28 cellular contexts compared by ENCODE assay signal in the genomic region with DNA sequence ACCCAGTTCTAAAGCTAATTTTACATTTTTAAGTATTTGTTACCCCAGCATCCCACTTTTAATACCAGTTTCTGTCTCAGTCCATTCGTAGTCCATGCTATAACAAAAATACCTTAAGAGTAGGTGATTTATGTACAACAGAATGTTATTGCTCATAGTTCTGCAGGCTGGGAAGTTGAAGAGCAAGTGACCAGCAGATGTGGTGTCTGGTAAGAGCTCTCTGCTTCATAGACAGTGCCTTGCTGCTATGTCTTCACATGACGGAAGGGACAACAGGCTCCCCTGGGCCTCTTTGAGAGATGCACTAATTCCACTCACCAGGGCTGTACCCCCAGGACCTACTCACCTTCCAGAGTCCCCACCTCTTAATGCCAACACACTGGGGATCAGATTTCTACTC.
DNase-seq lines count a peak whose midpoint lies in the region; ATAC-seq, FAIRE-seq and TF ChIP-seq lines count a peak whose summit lies in the region.
"Had no signal": no experiment of that assay in that cellular context is flagged by ENCODE, and none has a peak within 500 bp of the region (broad histone marks: within the 10 kb centered on the region; RNA-seq: fewer than 3 reads in every experiment).

No MANE protein-coding gene starts in this region.

- intact Hi-C loops in esophagus muscularis mucosa (cut with DNase I) (no loop called here), uterus (cut with DNase I; ENCODE audit: low total_unique reads) (no loop called here), Caco-2 (cut with micrococcal nuclease; ENCODE audit: unreplicated experiment) (no loop called here)

- TF ChIP-seq EP300 in SK-N-SH (IDR thresholded peaks at IDR 0.05; ENCODE audit: borderline replicate concordance in 1 of 2, low read depth in 1 of 2, low read length in 1 of 2): no peak
- no peak for TF ChIP-seq EP300 in esophagus muscularis mucosa (IDR thresholded peaks at IDR 0.05)

- no peaks in the 10 kb centered on the region for H3K36me3 Mint-ChIP-seq in Caco-2 (ENCODE audit: insufficient read depth, unreplicated experiment)
- H3K36me3 Mint-ChIP-seq: CD8-positive, alpha-beta memory T cell; memory B cell; T-cell had no signal

- H3K27ac ChIP-seq in SK-N-SH (ENCODE audit: low read depth in 2 of 2, low read length in 1 of 2): peak overlapping the region; percentile 9 to 82; a peak in 3 of 4 replicates
- peak overlapping the region; percentile 80 to 95 (median 90) for H3K27ac ChIP-seq in esophagus muscularis mucosa (replicated peaks in 1 of 4)
- H3K27ac ChIP-seq in osteoblast (ENCODE audit: low read depth, low read length): peak overlapping the region; percentile 99
- peak overlapping the region; percentile 96 to 98 for H3K27ac ChIP-seq in uterus
- H3K27ac ChIP-seq: 22Rv1, parathyroid adenoma had no signal

- POLR2A ChIA-PET in SK-N-SH (lab: Yijun Ruan, JAX): no interaction called here
- POLR2A ChIA-PET in Caco-2 (lab: Charles Lee): no interaction called here

- BruUV-seq in Caco-2 (replicated peaks; lab: Mats Ljungman, UMichigan): no TSS peak

- H3K36me3 ChIP-seq in SK-N-SH (replicated peaks in 1 of 2; ENCODE audit: control insufficient read depth in 1 of 2, insufficient read depth in 2 of 2, low read length in 1 of 2): no peaks in the 10 kb centered on the region
- peaks cover 0 to 7% (median 2%) of the 10 kb centered on the region in 4 donors for H3K36me3 ChIP-seq in esophagus muscularis mucosa
- peaks cover 5% of the 10 kb centered on the region for H3K36me3 ChIP-seq in osteoblast (ENCODE audit: insufficient read depth, low read length)
- no peaks in the 10 kb centered on the region for H3K36me3 ChIP-seq in uterus
- H3K36me3 ChIP-seq in Caco-2 (ENCODE audit: control insufficient read depth, insufficient read depth, low read length): no peaks in the 10 kb centered on the region

- H4K20me1 ChIP-seq in SK-N-SH (ENCODE audit: insufficient read depth): no peaks in the 10 kb centered on the region
- no peaks in the 10 kb centered on the region for H4K20me1 ChIP-seq in osteoblast (ENCODE audit: insufficient read depth, low read length)

- no peaks in the 10 kb centered on the region for H3K4me1 Mint-ChIP-seq in Caco-2 (ENCODE audit: low read depth, unreplicated experiment)
- H3K4me1 Mint-ChIP-seq: CD8-positive, alpha-beta memory T cell had no signal

- no peaks in the 10 kb centered on the region for H3K9me3 ChIP-seq in SK-N-SH
- no peaks in the 10 kb centered on the region for H3K9me3 ChIP-seq in esophagus muscularis mucosa
- H3K9me3 ChIP-seq in osteoblast (ENCODE audit: low read depth, low read length): no peaks in the 10 kb centered on the region
- H3K9me3 ChIP-seq in uterus: no peaks in the 10 kb centered on the region
- H3K9me3 ChIP-seq in Caco-2: no peaks in the 10 kb centered on the region

- peaks cover 78% of the 10 kb centered on the region for H3F3A ChIP-seq in SK-N-SH (replicated peaks; ENCODE audit: insufficient read depth)

- H3K27me3 Mint-ChIP-seq in Caco-2 (ENCODE audit: insufficient read depth, unreplicated experiment): no peaks in the 10 kb centered on the region

- no peak overlapping the region for H3K27ac Mint-ChIP-seq in Caco-2 (ENCODE audit: unreplicated experiment)
- H3K27ac Mint-ChIP-seq: CD8-positive, alpha-beta memory T cell; GM23338; memory B cell; naive thymus-derived CD4-positive, alpha-beta T cell; T-cell had no signal

- H3K4me2 ChIP-seq in SK-N-SH (peak overlapping the region; percentile 43; the same call in 1 of the 2 replicates), osteoblast (ENCODE audit: insufficient read depth, low read length) (peak overlapping the region; percentile 12)
- H3K4me2 ChIP-seq: GM23338 had no signal

- no peak for DNase-seq in SK-N-SH
- no peak for DNase-seq in esophagus muscularis mucosa (ENCODE audit: extremely low spot score)
- no peak for DNase-seq in osteoblast (ENCODE audit: insufficient read length, low spot score, missing footprints)
- no peak for DNase-seq in uterus
- DNase-seq in D721Med (ENCODE audit: insufficient read length, low spot score): no peak
- no peak for DNase-seq in Caco-2
- DNase-seq in DMS 273 treated with DMSO at 0.1 percent for 48 hours (lab: John Stamatoyannopoulos, UW): no peak
- DNase-seq: activated CD4-positive, alpha-beta T cell treated with anti-CD3 and anti-CD28 coated beads for 1 hour; activated naive CD4-positive, alpha-beta T cell treated with anti-CD3 and anti-CD28 coated beads, Interleukin-2, amount 50 U/mL, for 16 hours; activated T-cell treated with anti-CD3 and anti-CD28 coated beads, Interleukin-2, amount 50 U/mL, for 48 hours; CD8-positive, alpha-beta memory T cell; cerebellar nuclear complex; DMS79 treated with DMSO at 0.1 percent for 48 hours; effector memory CD4-positive, alpha-beta T cell; glutamatergic neuron; naive thymus-derived CD4-positive, alpha-beta T cell; NCI-H1105 treated with DMSO at 0.1 percent for 48 hours; NCI-H2081; PC-3; SHP77; T-cell had no signal

- H2AFZ ChIP-seq in SK-N-SH (ENCODE audit: low read depth): no peak overlapping the region
- no peak overlapping the region for H2AFZ ChIP-seq in osteoblast (ENCODE audit: low read length)
- H2AFZ ChIP-seq: GM23338, parathyroid adenoma had no signal

- TF ChIP-seq CTCF in SK-N-SH (IDR thresholded peaks at IDR 0.05) (no peak), esophagus muscularis mucosa (IDR thresholded peaks at IDR 0.05) (no peak), osteoblast (IDR thresholded peaks at IDR 0.05; ENCODE audit: extremely low read depth, low read depth, low read length) (no peak), uterus (IDR thresholded peaks at IDR 0.05) (no peak), D721Med (IDR thresholded peaks at IDR 0.05; ENCODE audit: insufficient read depth, missing control alignments) (no peak), Caco-2 (IDR thresholded peaks at IDR 0.05; ENCODE audit: insufficient read depth in 1 of 2, low read depth in 1 of 2, low read length in 1 of 2, severe bottlenecking in 1 of 2, unreplicated experiment in 1 of 2) (no peak)

- H3K27me3 ChIP-seq in SK-N-SH (ENCODE audit: insufficient read depth) (no peaks in the 10 kb centered on the region), esophagus muscularis mucosa (no peaks in the 10 kb centered on the region), osteoblast (ENCODE audit: insufficient read depth, low read length) (no peaks in the 10 kb centered on the region), uterus (no peaks in the 10 kb centered on the region), Caco-2 (replicated peaks; ENCODE audit: control insufficient read depth, insufficient read depth, low read length) (no peaks in the 10 kb centered on the region)

- no peak for TF ChIP-seq RAD21 in SK-N-SH (IDR thresholded peaks at IDR 0.05; ENCODE audit: low read length)

- peak overlapping the region; percentile 52 for H3K9ac ChIP-seq in SK-N-SH
- H3K9ac ChIP-seq: parathyroid adenoma had no signal

- H3K4me3 ChIP-seq in SK-N-SH (ENCODE audit: low read depth in 2 of 2, low read length in 1 of 2) (no peak overlapping the region), esophagus muscularis mucosa (no peak overlapping the region), osteoblast (ENCODE audit: insufficient read depth, low read length) (no peak overlapping the region), uterus (no peak overlapping the region), Caco-2 (ENCODE audit: low read depth, low read length) (no peak overlapping the region)
- H3K4me3 ChIP-seq: GM23338 had no signal

- 48% methylated on average over 2 of the region's 2 CpGs for WGBS in SK-N-SH (ENCODE audit: low lambda C conversion rate)
- WGBS in esophagus muscularis mucosa: 42% methylated on average over 2 of the region's 2 CpGs

- H3K9me3 Mint-ChIP-seq in Caco-2 (ENCODE audit: unreplicated experiment): no peaks in the 10 kb centered on the region
- H3K9me3 Mint-ChIP-seq: CD8-positive, alpha-beta memory T cell; GM23338; memory B cell; T-cell had no signal

- H3K4me1 ChIP-seq in SK-N-SH (ENCODE audit: control insufficient read depth in 1 of 2, insufficient read depth in 2 of 2, low read depth in 1 of 2, low read length in 1 of 2) (peaks cover 24 to 73% of the 10 kb centered on the region in 2 experiments), esophagus muscularis mucosa (peaks cover 74 to 97% (median 96%) of the 10 kb centered on the region in 4 donors), osteoblast (ENCODE audit: insufficient read depth, low read length) (peaks cover 73% of the 10 kb centered on the region), uterus (peaks cover 15 to 23% of the 10 kb centered on the region in 2 donors), Caco-2 (peaks cover 6% of the 10 kb centered on the region; the same call in 1 of the 2 replicates)

- CTCF ChIA-PET in SK-N-SH (lab: Yijun Ruan, JAX) (interaction anchor here (1.1 to 2.0 kb wide), 4 partner anchors 8 to 181 kb away, joined by 3 to 6 read pairs (median 4); no protein-coding TSS in a partner anchor), Caco-2 (lab: Charles Lee) (no interaction called here)

- no peak for ATAC-seq in SK-N-SH treated with all-trans-retinoic acid at 6 μM for 48 hours
- ATAC-seq: GM23338; naive thymus-derived CD4-positive, alpha-beta T cell; PC-3; sciatic nerve; T-cell had no signal

- H3K79me2 ChIP-seq in SK-N-SH (ENCODE audit: insufficient read depth): peaks cover 59% of the 10 kb centered on the region
- peaks cover 4% of the 10 kb centered on the region for H3K79me2 ChIP-seq in osteoblast (ENCODE audit: insufficient read depth, low read length)
- H3K79me2 ChIP-seq: parathyroid adenoma had no signal

- FAIRE-seq in D721Med (lab: Jason Lieb, UNC): no peak
- FAIRE-seq: TTC549 had no signal

- TF ChIP-seq POLR2A in esophagus muscularis mucosa (IDR thresholded peaks at IDR 0.05; ENCODE audit: low read depth) (no peak), uterus (IDR thresholded peaks at IDR 0.05) (no peak)

- no peaks in the 10 kb centered on the region for H3K9me2 ChIP-seq in SK-N-SH

- H3K4me3 Mint-ChIP-seq in Caco-2 (ENCODE audit: unreplicated experiment): no peak overlapping the region
- H3K4me3 Mint-ChIP-seq: CD8-positive, alpha-beta memory T cell; GM23338; memory B cell; naive thymus-derived CD4-positive, alpha-beta T cell; T-cell had no signal

TF ChIP-seq in SK-N-SH, 30 proteins besides CTCF, POLR2A, EP300 and RAD21 (continues in another document):
- TF ChIP-seq NFIC (IDR thresholded peaks at IDR 0.05; ENCODE audit: borderline replicate concordance) (no peak), RFX5 (IDR thresholded peaks at IDR 0.05; ENCODE audit: low read length) (no peak), ELF1 (IDR thresholded peaks at IDR 0.05) (no peak), GATA2 (CRISPR knock-in tag; IDR thresholded peaks at IDR 0.05) (no peak)

TF ChIP-seq in SK-N-SH treated with all-trans-retinoic acid at 6 μM for 48 hours, 23 proteins besides CTCF, POLR2A, EP300 and RAD21 (continues in another document):
- TF ChIP-seq BACH2 (CRISPR knock-in tag; IDR thresholded peaks at IDR 0.05; ENCODE audit: borderline replicate concordance) (no peak), ZNF70 (CRISPR knock-in tag; IDR thresholded peaks at IDR 0.05) (no peak), ARNTL (CRISPR knock-in tag; IDR thresholded peaks at IDR 0.05; ENCODE audit: borderline replicate concordance, low read depth) (no peak), RARB (CRISPR knock-in tag; IDR thresholded peaks at IDR 0.05) (no peak), OSR1 (CRISPR knock-in tag; IDR thresholded peaks at IDR 0.05) (no peak), PPARA (CRISPR knock-in tag; IDR thresholded peaks at IDR 0.05; ENCODE audit: borderline replicate concordance) (no peak), TOX (CRISPR knock-in tag; IDR thresholded peaks at IDR 0.05; ENCODE audit: borderline replicate concordance) (no peak)

Comparison
In these comparisons a context has a peak if more than half of its experiments do, and no peak if none do; other contexts are left out.
1. H3K27ac ChIP-seq: peak in every context shown above with its lines; median percentile 99 in osteoblast; 97 in uterus; 90 in esophagus muscularis mucosa; 46 in SK-N-SH.